In genomic region chr3:149095487-149095886, GRCh38 we compare ENCODE assay signal across 10 cellular contexts.
DNase-seq lines count a peak whose midpoint lies in the region; ATAC-seq lines count a peak whose summit lies in the region.
"Had no signal": no experiment of that assay in that cellular context is flagged by ENCODE, and none has a peak within 500 bp of the region (broad histone marks: within the 10 kb centered on the region; RNA-seq: fewer than 3 reads in every experiment).

No MANE protein-coding gene starts in this region.

- ATAC-seq in GM19035 (IDR thresholded peaks at IDR 0.05; ENCODE audit: unreplicated experiment) (peak; percentile 82), HG02642 (IDR thresholded peaks at IDR 0.05; ENCODE audit: poor library complexity, unreplicated experiment) (peak; percentile 81), HG03469 (IDR thresholded peaks at IDR 0.05; ENCODE audit: unreplicated experiment) (peak; percentile 95)

- DNase-seq in NCI-H524 (lab: John Stamatoyannopoulos, UW) (no peak), SW 1271 (lab: John Stamatoyannopoulos, UW) (no peak), NCI-H2227 treated with DMSO at 0.1 percent for 48 hours (lab: John Stamatoyannopoulos, UW) (no peak)
- DNase-seq in activated CD4-positive, alpha-beta T cell treated with anti-CD3 and anti-CD28 coated beads, Interleukin-2, amount 50 U/mL, for 48 hours, result no peak
- DNase-seq: activated effector memory CD4-positive, alpha-beta T cell treated with anti-CD3 and anti-CD28 coated beads, Interleukin-2, amount 50 U/mL, for 16 hours; DND-41; NCI-H748 treated with DMSO at 0.1 percent for 48 hours had no signal
